ENCODE assay signal across 20 cellular contexts in genomic region chr2:203412555-203413331, GRCh38.
DNase-seq lines count a peak whose midpoint lies in the region; ATAC-seq and TF ChIP-seq lines count a peak whose summit lies in the region.
"Had no signal": no experiment of that assay in that cellular context is flagged by ENCODE, and none has a peak within 500 bp of the region (broad histone marks: within the 10 kb centered on the region; RNA-seq: fewer than 3 reads in every experiment).

No MANE protein-coding gene starts in this region.

- H3K27me3 ChIP-seq in ACC112 (ENCODE audit: insufficient read depth, low read length): no peaks in the 10 kb centered on the region
- H3K27me3 ChIP-seq in CD4-positive, alpha-beta memory T cell (ENCODE audit: insufficient read depth, low read length): no peaks in the 10 kb centered on the region
- H3K27me3 ChIP-seq: gastroesophageal sphincter had no signal

- peak overlapping the region; percentile 4; the same call in 1 of the 2 replicates for H3K27ac ChIP-seq in ACC112 (ENCODE audit: low read depth, low read length)
- no peak overlapping the region for H3K27ac ChIP-seq in CD4-positive, alpha-beta memory T cell (ENCODE audit: low read depth, low read length)

- ATAC-seq in HG02981 (IDR thresholded peaks at IDR 0.05; ENCODE audit: unreplicated experiment) (peak; percentile 71), mucosa of descending colon (no peak), GM21423 (IDR thresholded peaks at IDR 0.05; ENCODE audit: unreplicated experiment) (no peak)
- ATAC-seq: gastroesophageal sphincter; naive thymus-derived CD8-positive, alpha-beta T cell; Panc1 had no signal

- intact Hi-C loops in mucosa of descending colon (cut with DNase I, micrococcal nuclease): no loop called here
- intact Hi-C loops in CD4-positive, alpha-beta memory T cell (cut with micrococcal nuclease): no loop called here

- peaks cover 83% of the 10 kb centered on the region for H3K36me3 Mint-ChIP-seq in brain
- peaks cover 54 to 57% of the 10 kb centered on the region in 2 donors for H3K36me3 Mint-ChIP-seq in CD4-positive, alpha-beta memory T cell

- peak overlapping the region in 3 of 5 experiments; percentile 45 to 84 (median 78) for H3K27ac Mint-ChIP-seq in brain
- no peak overlapping the region for H3K27ac Mint-ChIP-seq in CD4-positive, alpha-beta memory T cell
- H3K27ac Mint-ChIP-seq: activated CD4-positive, alpha-beta memory T cell treated with anti-CD3 and anti-CD28 coated beads for 36 hours; activated naive CD8-positive, alpha-beta T cell treated with anti-CD3 and anti-CD28 coated beads, Interleukin-2, amount 10 ng/mL, durations not matched to agents 7 days and 5 days; naive thymus-derived CD8-positive, alpha-beta T cell had no signal

- peaks cover 23% of the 10 kb centered on the region for H3K4me1 ChIP-seq in ACC112 (ENCODE audit: control insufficient read depth, insufficient read depth, low read length, unreplicated experiment)
- H3K4me1 ChIP-seq in mucosa of descending colon (ENCODE audit: low read depth): no peaks in the 10 kb centered on the region
- no peaks in the 10 kb centered on the region for H3K4me1 ChIP-seq in CD4-positive, alpha-beta memory T cell (ENCODE audit: insufficient read depth, low read length)

- H3K4me3 ChIP-seq in ACC112 (ENCODE audit: low read depth, low read length) (no peak overlapping the region), mucosa of descending colon (no peak overlapping the region)
- H3K4me3 ChIP-seq in CD4-positive, alpha-beta memory T cell (ENCODE audit: low read length in 2 of 2): no peak overlapping the region
- H3K4me3 ChIP-seq: gastroesophageal sphincter, lung had no signal

- H2AFZ ChIP-seq in ACC112 (ENCODE audit: low read length, unreplicated experiment): no peak overlapping the region

- H3K9me3 Mint-ChIP-seq in brain: peaks cover 0 to 2% (median 2%) of the 10 kb centered on the region in 5 experiments
- H3K9me3 Mint-ChIP-seq in CD4-positive, alpha-beta memory T cell: peaks cover 0 to 5% (median 2%) of the 10 kb centered on the region in 8 donors
- H3K9me3 Mint-ChIP-seq: activated naive CD8-positive, alpha-beta T cell treated with anti-CD3 and anti-CD28 coated beads, Interleukin-2, amount 10 ng/mL, durations not matched to agents 7 days and 5 days; central memory CD8-positive, alpha-beta T cell had no signal

- TF ChIP-seq CTCF in brain (conservative IDR thresholded peaks at IDR 0.05): no peak
- no peak for TF ChIP-seq CTCF in mucosa of descending colon (IDR thresholded peaks at IDR 0.05)

- H3K36me3 ChIP-seq in ACC112 (ENCODE audit: insufficient read depth, low read length): peaks cover 32% of the 10 kb centered on the region
- no peaks in the 10 kb centered on the region for H3K36me3 ChIP-seq in mucosa of descending colon (ENCODE audit: low read depth)
- peaks cover 6% of the 10 kb centered on the region for H3K36me3 ChIP-seq in CD4-positive, alpha-beta memory T cell (ENCODE audit: insufficient read depth, low read length)

- DNase-seq in kidney tubule cell (ENCODE audit: low spot score) (peak; percentile 16), mucosa of descending colon (no peak)
- DNase-seq in stimulated activated CD4-positive, alpha-beta T cell treated with anti-CD3 and anti-CD28 coated beads, Interleukin-4, amount 100 ng/mL, for 1 hour: no peak
- DNase-seq in CD4-positive, alpha-beta memory T cell: no peak
- DNase-seq: activated CD4-positive, alpha-beta memory T cell treated with anti-CD3 and anti-CD28 coated beads for 36 hours; activated naive CD8-positive, alpha-beta T cell treated with anti-CD3 and anti-CD28 coated beads, Interleukin-2, amount 10 ng/mL, durations not matched to agents 7 days and 5 days; activated T-cell treated with anti-CD3 and anti-CD28 coated beads, Interleukin-2, amount 50 U/mL, for 48 hours; EL; HCEC 1CT; naive thymus-derived CD8-positive, alpha-beta T cell; NCI-H2081 treated with DMSO at 0.1 percent for 48 hours; NCI-H526 had no signal

- no peak overlapping the region for H3K4me3 Mint-ChIP-seq in brain
- H3K4me3 Mint-ChIP-seq in CD4-positive, alpha-beta memory T cell: no peak overlapping the region
- H3K4me3 Mint-ChIP-seq: activated CD4-positive, alpha-beta memory T cell treated with anti-CD3 and anti-CD28 coated beads for 36 hours; activated naive CD8-positive, alpha-beta T cell treated with anti-CD3 and anti-CD28 coated beads, Interleukin-2, amount 10 ng/mL, durations not matched to agents 7 days and 5 days; central memory CD8-positive, alpha-beta T cell; naive thymus-derived CD8-positive, alpha-beta T cell had no signal

- H3K79me2 ChIP-seq in ACC112 (ENCODE audit: control insufficient read depth, insufficient read depth, low read length, unreplicated experiment): peaks cover 3% of the 10 kb centered on the region

- H3K4me1 Mint-ChIP-seq in brain: peaks cover 17% of the 10 kb centered on the region
- H3K4me1 Mint-ChIP-seq in CD4-positive, alpha-beta memory T cell: no peaks in the 10 kb centered on the region
- H3K4me1 Mint-ChIP-seq: activated naive CD8-positive, alpha-beta T cell treated with anti-CD3 and anti-CD28 coated beads, Interleukin-2, amount 10 ng/mL, durations not matched to agents 7 days and 5 days; central memory CD8-positive, alpha-beta T cell; naive thymus-derived CD8-positive, alpha-beta T cell had no signal

- POLR2A ChIA-PET in CD4-positive, alpha-beta memory T cell (lab: Charles Lee; ENCODE audit: partially characterized antibody): no interaction called here

- H3K9me3 ChIP-seq in mucosa of descending colon: no peaks in the 10 kb centered on the region
- no peaks in the 10 kb centered on the region for H3K9me3 ChIP-seq in CD4-positive, alpha-beta memory T cell (ENCODE audit: control insufficient read depth in 1 of 2, low read length in 2 of 2)
- H3K9me3 ChIP-seq: gastroesophageal sphincter had no signal

- CTCF ChIA-PET in CD4-positive, alpha-beta memory T cell (lab: Charles Lee; ENCODE audit: partially characterized antibody): interaction anchor here (0.7 kb wide), 1 partner anchor 63 kb away, joined by 3 read pairs; no protein-coding TSS in a partner anchor

- H3K27me3 Mint-ChIP-seq in brain: no peaks in the 10 kb centered on the region
- no peaks in the 10 kb centered on the region for H3K27me3 Mint-ChIP-seq in CD4-positive, alpha-beta memory T cell
- H3K27me3 Mint-ChIP-seq: activated CD4-positive, alpha-beta memory T cell treated with anti-CD3 and anti-CD28 coated beads for 36 hours; activated naive CD8-positive, alpha-beta T cell treated with anti-CD3 and anti-CD28 coated beads, Interleukin-2, amount 10 ng/mL, durations not matched to agents 7 days and 5 days; central memory CD8-positive, alpha-beta T cell; naive thymus-derived CD8-positive, alpha-beta T cell had no signal

Comparison
In these comparisons a context has a peak if more than half of its experiments do, and no peak if none do; other contexts are left out.
1. H3K27ac Mint-ChIP-seq: peak in brain (3 of 5); none in CD4-positive, alpha-beta memory T cell (0 of 7).